In the genomic region with DNA sequence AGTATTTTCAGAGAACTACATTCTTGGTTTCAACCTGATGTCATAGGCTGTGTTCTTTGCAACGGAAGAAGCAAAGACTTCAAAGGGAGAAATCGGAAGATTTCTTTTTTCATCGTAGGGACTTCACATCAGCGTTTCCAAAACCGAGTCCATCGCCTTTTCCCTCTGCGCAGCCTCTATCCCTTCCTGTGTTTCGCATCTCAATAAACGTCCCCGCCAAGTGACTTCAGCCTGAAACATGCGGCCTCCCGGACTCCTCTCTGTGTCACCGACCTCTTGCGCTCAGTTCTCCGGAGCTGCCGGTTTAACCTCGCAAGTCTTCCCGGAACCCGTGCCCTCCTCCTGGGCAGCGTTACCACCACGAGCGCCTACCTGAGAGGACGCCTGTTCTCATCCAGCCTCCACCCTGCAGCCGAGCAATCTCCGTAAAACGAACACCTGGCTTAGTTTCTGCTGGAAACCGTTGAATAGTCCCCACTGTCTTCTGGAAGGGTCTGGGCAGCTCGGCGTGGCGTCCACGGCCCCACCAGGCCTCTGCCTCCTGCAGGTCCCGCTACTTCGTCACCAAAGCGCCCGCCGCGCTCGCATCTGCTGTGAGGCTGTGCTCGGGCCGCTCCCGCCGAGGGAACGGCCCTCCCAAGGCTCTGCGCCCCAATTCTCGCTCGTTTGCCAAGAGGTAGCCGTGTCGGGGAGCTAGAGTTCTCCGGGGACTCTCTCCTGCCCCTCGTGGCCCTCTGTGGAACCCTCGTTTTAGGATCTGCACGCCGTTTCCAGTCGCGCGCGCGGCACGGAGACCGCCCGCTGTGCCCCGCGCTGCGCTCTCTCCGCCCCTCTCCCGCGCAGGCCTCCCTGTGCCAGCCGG, we compare ENCODE assay signal across 8 cellular contexts. TPM values are rescaled to one million over a fixed set of nuclear protein-coding genes. Genes with fewer than 3 reads are reported as not detected.
DNase-seq lines count a peak whose midpoint lies in the region; ATAC-seq and TF ChIP-seq lines count a peak whose summit lies in the region.

A gene with protein sequence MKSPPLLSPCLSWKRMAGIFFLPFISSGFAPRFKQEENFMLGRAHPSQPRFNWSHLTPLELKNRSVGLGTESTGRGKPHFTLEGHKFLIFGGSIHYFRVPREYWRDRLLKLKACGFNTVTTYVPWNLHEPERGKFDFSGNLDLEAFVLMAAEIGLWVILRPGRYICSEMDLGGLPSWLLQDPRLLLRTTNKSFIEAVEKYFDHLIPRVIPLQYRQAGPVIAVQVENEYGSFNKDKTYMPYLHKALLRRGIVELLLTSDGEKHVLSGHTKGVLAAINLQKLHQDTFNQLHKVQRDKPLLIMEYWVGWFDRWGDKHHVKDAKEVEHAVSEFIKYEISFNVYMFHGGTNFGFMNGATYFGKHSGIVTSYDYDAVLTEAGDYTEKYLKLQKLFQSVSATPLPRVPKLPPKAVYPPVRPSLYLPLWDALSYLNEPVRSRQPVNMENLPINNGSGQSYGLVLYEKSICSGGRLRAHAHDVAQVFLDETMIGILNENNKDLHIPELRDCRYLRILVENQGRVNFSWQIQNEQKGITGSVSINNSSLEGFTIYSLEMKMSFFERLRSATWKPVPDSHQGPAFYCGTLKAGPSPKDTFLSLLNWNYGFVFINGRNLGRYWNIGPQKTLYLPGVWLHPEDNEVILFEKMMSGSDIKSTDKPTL (plus strand): TSS at position 846 of the 862 bp plus-strand sequence. CDS start 362 bp downstream, outside the sequence.

- DNase-seq in adipocyte (ENCODE audit: low read depth): peak; percentile 38
- DNase-seq in iPS DF 6.9 (ENCODE audit: low read depth, low spot score): no peak
- no peak for DNase-seq in mesenteric fat pad (ENCODE audit: low spot score)
- no peak for DNase-seq in SHP77 (lab: John Stamatoyannopoulos, UW)

- H3K27ac ChIP-seq in iPS DF 6.9 (ENCODE audit: low read length) (no peak within 1 kb of the TSS), skeletal muscle tissue (ENCODE audit: low read depth, low read length) (no peak within 1 kb of the TSS)

- no peaks in the 10 kb centered on the region for H3K36me3 ChIP-seq in adipocyte (ENCODE audit: control insufficient read depth, insufficient read depth, low read length, severe bottlenecking)
- H3K36me3 ChIP-seq in iPS DF 6.9 (ENCODE audit: control insufficient read depth, insufficient read depth, low read length): no peaks in the 10 kb centered on the region
- no peaks in the 10 kb centered on the region for H3K36me3 ChIP-seq in skeletal muscle tissue (ENCODE audit: control insufficient read depth in 3 of 3, insufficient read depth in 3 of 3, low read length in 3 of 3)

- H3K9me3 ChIP-seq in adipocyte (ENCODE audit: control insufficient read depth, low read length) (peaks cover 5% of the 10 kb centered on the region), iPS DF 6.9 (ENCODE audit: control insufficient read depth, insufficient read depth, low read length) (no peaks in the 10 kb centered on the region), skeletal muscle tissue (ENCODE audit: control insufficient read depth in 3 of 3, low read length in 3 of 3) (peaks cover 0 to 5% (median 0%) of the 10 kb centered on the region in 3 donors)

- peak within 1 kb of the TSS; percentile 62 for H3K4me3 ChIP-seq in GM12875 (ENCODE audit: low read depth, low read length)
- peak within 1 kb of the TSS; percentile 42 for H3K4me3 ChIP-seq in adipocyte (ENCODE audit: low read length)
- peak within 1 kb of the TSS; percentile 92 for H3K4me3 ChIP-seq in iPS DF 6.9 (ENCODE audit: low read length)
- peak within 1 kb of the TSS; percentile 43 to 52 (median 46) for H3K4me3 ChIP-seq in skeletal muscle tissue (ENCODE audit: low read length in 3 of 3)

- H3K27me3 ChIP-seq in adipocyte (replicated peaks; ENCODE audit: control insufficient read depth, insufficient read depth, low read length) (peaks cover 75% of the 10 kb centered on the region), iPS DF 6.9 (ENCODE audit: control insufficient read depth, insufficient read depth, low read length) (no peaks in the 10 kb centered on the region), skeletal muscle tissue (ENCODE audit: control insufficient read depth in 3 of 3, insufficient read depth in 3 of 3, low read length in 3 of 3) (peaks cover 66 to 74% (median 71%) of the 10 kb centered on the region in 3 donors)

- H3K4me1 ChIP-seq in adipocyte (ENCODE audit: control insufficient read depth, insufficient read depth, low read length): no peaks in the 10 kb centered on the region
- peaks cover 6% of the 10 kb centered on the region for H3K4me1 ChIP-seq in iPS DF 6.9 (ENCODE audit: control insufficient read depth, insufficient read depth, low read length)
- peaks cover 8 to 20% (median 14%) of the 10 kb centered on the region in 3 donors for H3K4me1 ChIP-seq in skeletal muscle tissue (ENCODE audit: control insufficient read depth in 3 of 3, insufficient read depth in 3 of 3, low read length in 3 of 3)

- no CpG with 5 or more reads among the region's 68 CpGs for WGBS in iPS DF 6.9 (ENCODE audit: insufficient coverage, insufficient read length)

- H3K9ac ChIP-seq in adipocyte (ENCODE audit: low read length) (no peak within 1 kb of the TSS), skeletal muscle tissue (ENCODE audit: low read depth in 1 of 3, low read length in 3 of 3) (no peak within 1 kb of the TSS)

- ATAC-seq in HG02938 (IDR thresholded peaks at IDR 0.05; ENCODE audit: unreplicated experiment) (peak; percentile 77), SK-N-SH treated with all-trans-retinoic acid at 6 μM for 48 hours (peak; percentile 87)

- peak; percentile 71 for TF ChIP-seq CTCF in GM12875 (IDR thresholded peaks at IDR 0.05; ENCODE audit: borderline replicate concordance, insufficient read depth, low read depth, low read length)

TF ChIP-seq in SK-N-SH treated with all-trans-retinoic acid at 6 μM for 48 hours, 23 proteins besides CTCF, POLR2A, EP300 and RAD21:
- no peak for TF ChIP-seq ZNF8 (CRISPR knock-in tag; IDR thresholded peaks at IDR 0.05)

RNA-seq across cellular contexts. Expression of the gene that starts here (rescaled TPM):
- total RNA-seq in skeletal muscle tissue (not detected), mesenteric fat pad (not detected)

Comparison
In these comparisons a context has a peak if more than half of its experiments do, and no peak if none do; other contexts are left out.
1. H3K4me3 ChIP-seq: peak in every context shown above with its lines; median percentile 92 in iPS DF 6.9; 62 in GM12875; 46 in skeletal muscle tissue; 42 in adipocyte.